Comparison of ENCODE assay signal across 30 cellular contexts in the genomic region with DNA sequence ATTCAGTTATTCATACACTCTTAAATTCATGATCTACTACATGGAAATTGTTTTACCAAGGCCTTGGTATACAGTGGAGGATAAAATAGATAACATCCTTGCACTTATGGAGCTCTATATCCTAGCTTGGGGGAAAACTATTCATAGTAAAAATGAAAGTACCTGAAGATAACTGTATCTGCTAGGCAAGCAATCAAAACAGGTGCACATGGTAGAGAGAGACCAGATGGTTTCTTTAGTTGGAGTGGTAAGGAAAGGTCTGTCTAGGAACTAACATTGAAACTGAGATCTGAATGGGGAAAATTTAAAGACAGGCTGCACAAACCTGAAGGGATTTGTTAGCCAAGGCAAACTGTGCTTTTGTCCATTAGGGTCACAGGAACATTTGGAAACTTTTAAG. TPM values are rescaled to one million over a fixed set of nuclear protein-coding genes. Genes with fewer than 3 reads are reported as not detected.
DNase-seq lines count a peak whose midpoint lies in the region; ATAC-seq, FAIRE-seq and TF ChIP-seq lines count a peak whose summit lies in the region.
"Had no signal": no experiment of that assay in that cellular context is flagged by ENCODE, and none has a peak within 500 bp of the region (broad histone marks: within the 10 kb centered on the region; RNA-seq: fewer than 3 reads in every experiment).

No MANE protein-coding gene starts in this region.

- no peaks in the 10 kb centered on the region for H3K4me1 Mint-ChIP-seq in activated CD4-positive, alpha-beta memory T cell treated with anti-CD3 and anti-CD28 coated beads, Interleukin-2, amount 10 ng/mL, durations not matched to agents 7 days and 5 days
- H3K4me1 Mint-ChIP-seq: GM23338 had no signal

- H3K4me1 ChIP-seq in KMS-11 (ENCODE audit: low read depth, poor library complexity, severe bottlenecking) (peaks cover 16% of the 10 kb centered on the region), GM12878 (ENCODE audit: control insufficient read depth, insufficient read depth, low read length) (no peaks in the 10 kb centered on the region), BE2C (peaks cover 6% of the 10 kb centered on the region; the same call in 1 of the 2 replicates)
- H3K4me1 ChIP-seq: Caco-2, colonic mucosa had no signal

- H3K27ac ChIP-seq in KMS-11 (no peak overlapping the region; the same call in 1 of the 2 replicates), GM12878 (ENCODE audit: control insufficient read depth, insufficient read depth) (no peak overlapping the region)
- H3K27ac ChIP-seq: colonic mucosa had no signal

- no peaks in the 10 kb centered on the region for H3K27me3 ChIP-seq in KMS-11 (ENCODE audit: insufficient read depth, low read depth)
- no peaks in the 10 kb centered on the region; a peak in 1 of 4 replicates for H3K27me3 ChIP-seq in GM12878 (replicated peaks in 1 of 2; ENCODE audit: control insufficient read depth in 2 of 2, insufficient read depth in 2 of 2, low read length in 1 of 2)
- H3K27me3 ChIP-seq in BE2C: no peaks in the 10 kb centered on the region
- H3K27me3 ChIP-seq: colonic mucosa had no signal

- no peaks in the 10 kb centered on the region for H3K9me3 ChIP-seq in GM12878 (replicated peaks; ENCODE audit: control insufficient read depth, insufficient read depth, low read length)
- H3K9me3 ChIP-seq in BE2C: no peaks in the 10 kb centered on the region; the same call in 1 of the 2 replicates
- H3K9me3 ChIP-seq: Caco-2, colonic mucosa had no signal

- H3K36me3 ChIP-seq in KMS-11 (ENCODE audit: insufficient read depth): no peaks in the 10 kb centered on the region
- H3K36me3 ChIP-seq in GM12878 (ENCODE audit: control insufficient read depth in 2 of 2, insufficient read depth in 2 of 2, low read length in 1 of 2): no peaks in the 10 kb centered on the region
- no peaks in the 10 kb centered on the region for H3K36me3 ChIP-seq in BE2C
- H3K36me3 ChIP-seq: colonic mucosa had no signal

- POLR2A ChIA-PET in GM12878 (lab: Charles Lee): no interaction called here
- POLR2A ChIA-PET in activated CD4-positive, alpha-beta memory T cell treated with anti-CD3 and anti-CD28 coated beads, Interleukin-2, amount 10 ng/mL, durations not matched to agents 7 days and 5 days (lab: Charles Lee): no interaction called here

- ATAC-seq in GM18907 (IDR thresholded peaks at IDR 0.05; ENCODE audit: unreplicated experiment) (peak; percentile 52), GM21360 (IDR thresholded peaks at IDR 0.05; ENCODE audit: unreplicated experiment) (peak; percentile 59), GM12878 (peak; percentile 53), HG02642 (IDR thresholded peaks at IDR 0.05; ENCODE audit: poor library complexity, unreplicated experiment) (no peak)
- ATAC-seq: activated naive CD4-positive, alpha-beta T cell treated with anti-CD3 and anti-CD28 coated beads, Interleukin-2, amount 50 U/mL, for 72 hours; GM23338; left ventricle myocardium superior; right cardiac atrium had no signal

- no peak for TF ChIP-seq RAD21 in GM12878 (IDR thresholded peaks at IDR 0.05; ENCODE audit: insufficient read depth, low read depth, low read length)

- no peak for TF ChIP-seq POLR2A in GM12878 (IDR thresholded peaks at IDR 0.05; ENCODE audit: low read depth, low read length)

- FAIRE-seq in GM12878 (lab: Jason Lieb, UNC): no peak
- FAIRE-seq: GM18507 had no signal

- no peaks in the 10 kb centered on the region for H3K36me3 Mint-ChIP-seq in activated CD4-positive, alpha-beta memory T cell treated with anti-CD3 and anti-CD28 coated beads, Interleukin-2, amount 10 ng/mL, durations not matched to agents 7 days and 5 days (ENCODE audit: low read depth)
- H3K36me3 Mint-ChIP-seq: activated naive CD4-positive, alpha-beta T cell treated with anti-CD3 and anti-CD28 coated beads, Interleukin-2, amount 50 U/mL, for 72 hours had no signal

- H3K79me2 ChIP-seq in KMS-11 (ENCODE audit: insufficient read depth, low read depth) (no peaks in the 10 kb centered on the region), GM12878 (ENCODE audit: control insufficient read depth, insufficient read depth, low read length) (no peaks in the 10 kb centered on the region)

- DNase-seq in GM12878 (ENCODE audit: low read depth, low spot score) (no peak), BE2C (no peak)
- DNase-seq in activated CD4-positive, alpha-beta memory T cell treated with anti-CD3 and anti-CD28 coated beads, Interleukin-2, amount 10 ng/mL, durations not matched to agents 7 days and 5 days: no peak
- DNase-seq: activated CD4-positive, alpha-beta T cell treated with anti-CD3 and anti-CD28 coated beads, Interleukin-2, amount 50 U/mL, for 4 hours; activated CD4-positive, CD25-positive, alpha-beta regulatory T cell; activated CD8-positive, alpha-beta memory T cell treated with anti-CD3 and anti-CD28 coated beads, Interleukin-2, amount 50 U/mL, for 4 hours; C1 segment of cervical spinal cord; Caco-2; colonic mucosa; DND-41; effector memory CD4-positive, alpha-beta T cell; HFFc6; islet precursor cell; KBM-7; left ventricle myocardium superior; NCI-H1417; NCI-H2081 treated with DMSO at 0.1 percent for 48 hours; NCI-H510A treated with DMSO at 0.1 percent for 48 hours; posterior cingulate gyrus; right cardiac atrium; stimulated activated CD4-positive, alpha-beta T cell treated with anti-CD3 and anti-CD28 coated beads, Interleukin-2, amount 100 ng/mL, for 48 hours; T-helper 1 cell; trophoblast cell had no signal

- no peak overlapping the region for H3K9ac ChIP-seq in KMS-11
- no peak overlapping the region for H3K9ac ChIP-seq in GM12878 (ENCODE audit: control insufficient read depth, insufficient read depth, low read length)

- H3K27me3 Mint-ChIP-seq in activated CD4-positive, alpha-beta memory T cell treated with anti-CD3 and anti-CD28 coated beads, Interleukin-2, amount 10 ng/mL, durations not matched to agents 7 days and 5 days: peaks cover 4% of the 10 kb centered on the region

- no peaks in the 10 kb centered on the region for H4K20me1 ChIP-seq in KMS-11 (ENCODE audit: insufficient read depth)
- H4K20me1 ChIP-seq in GM12878 (ENCODE audit: control insufficient read depth, insufficient read depth): no peaks in the 10 kb centered on the region

- peak overlapping the region; percentile 14; the same call in 1 of the 2 replicates for H3K4me2 ChIP-seq in KMS-11
- no peak overlapping the region for H3K4me2 ChIP-seq in GM12878 (ENCODE audit: control insufficient read depth, insufficient read depth)
- H3K4me2 ChIP-seq: GM23338 had no signal

- RAD21 ChIA-PET in GM12878 (lab: Charles Lee; ENCODE audit: unreplicated experiment): no interaction called here

- no peak overlapping the region for H3K4me3 ChIP-seq in KMS-11 (IDR thresholded peaks at IDR 0.05; ENCODE audit: insufficient read depth, low read depth, low read length)
- H3K4me3 ChIP-seq in GM12878: no peak overlapping the region
- no peak overlapping the region for H3K4me3 ChIP-seq in BE2C (ENCODE audit: low read depth, low read length)
- H3K4me3 ChIP-seq: colonic mucosa, GM23338 had no signal

- TF ChIP-seq CTCF in KMS-11 (conservative IDR thresholded peaks at IDR 0.05; ENCODE audit: low read depth, low read length) (no peak), GM12878 (IDR thresholded peaks at IDR 0.05 in 2 of 3, conservative IDR thresholded peaks at IDR 0.05 in 1 of 3; ENCODE audit: control insufficient read depth in 2 of 3, extremely low read depth in 1 of 3, insufficient read depth in 1 of 3, low read depth in 3 of 3, low read length in 3 of 3) (no peak), BE2C (IDR thresholded peaks at IDR 0.05; ENCODE audit: low read depth, low read length) (no peak)

- BruUV-seq in GM12878 (replicated peaks; lab: Mats Ljungman, UMichigan): no TSS peak

- SMC1A ChIA-PET in GM12878 (lab: Charles Lee; ENCODE audit: uncharacterized antibody, unreplicated experiment): no interaction called here

- CTCF ChIA-PET in GM12878 (lab: Yijun Ruan, JAX): no interaction called here
- CTCF ChIA-PET in activated CD4-positive, alpha-beta memory T cell treated with anti-CD3 and anti-CD28 coated beads, Interleukin-2, amount 10 ng/mL, durations not matched to agents 7 days and 5 days (lab: Charles Lee): no interaction called here

- intact Hi-C loops in GM12878 (cut with micrococcal nuclease; ENCODE audit: unreplicated experiment): no loop called here

- no peak overlapping the region for H3K27ac Mint-ChIP-seq in activated CD4-positive, alpha-beta memory T cell treated with anti-CD3 and anti-CD28 coated beads, Interleukin-2, amount 10 ng/mL, durations not matched to agents 7 days and 5 days
- H3K27ac Mint-ChIP-seq: activated naive CD4-positive, alpha-beta T cell treated with anti-CD3 and anti-CD28 coated beads, Interleukin-2, amount 50 U/mL, for 72 hours; GM23338; HFFc6 had no signal

- H2AFZ ChIP-seq in KMS-11 (ENCODE audit: low read depth): no peak overlapping the region
- no peak overlapping the region for H2AFZ ChIP-seq in GM12878 (ENCODE audit: control insufficient read depth, low read depth, low read length)
- H2AFZ ChIP-seq: GM23338 had no signal

- in situ Hi-C loops in GM12878 (cut with MboI): no loop called here

- no peak for TF ChIP-seq EP300 in GM12878 (IDR thresholded peaks at IDR 0.05; ENCODE audit: borderline replicate concordance in 1 of 2, control insufficient read depth in 1 of 2, low read depth in 2 of 2, low read length in 2 of 2)

- H3K9me3 Mint-ChIP-seq in activated CD4-positive, alpha-beta memory T cell treated with anti-CD3 and anti-CD28 coated beads, Interleukin-2, amount 10 ng/mL, durations not matched to agents 7 days and 5 days: no peaks in the 10 kb centered on the region
- H3K9me3 Mint-ChIP-seq: activated naive CD4-positive, alpha-beta T cell treated with anti-CD3 and anti-CD28 coated beads, Interleukin-2, amount 50 U/mL, for 72 hours had no signal

- no peak overlapping the region for H3K4me3 Mint-ChIP-seq in activated CD4-positive, alpha-beta memory T cell treated with anti-CD3 and anti-CD28 coated beads, Interleukin-2, amount 10 ng/mL, durations not matched to agents 7 days and 5 days
- H3K4me3 Mint-ChIP-seq: GM23338, HFFc6 had no signal

RNA-seq across cellular contexts. Expression of gene SLCO4C1, which starts 11.1 kb away (rescaled TPM):
- 0.17 and 0.19 TPM in 2 replicates for total RNA-seq in GM12878 (2013; cell fraction: nucleolus; rRNA removed)
- total RNA-seq in GM12878 (2014; rRNA removed) (0.93 and 0.96 TPM in 2 replicates), GM12878 (2014; rRNA removed; fragmentation: Illumina TruSeq; extraction: Trizol) (0.81 and 0.92 TPM in 2 replicates), GM12878 (2021) (0.72 and 0.87 TPM in 2 replicates)
- 0.20 TPM for polyA plus RNA-seq in GM12878 (2011; ENCODE audit: low read depth)
- polyA plus RNA-seq in GM12878 (2011; rRNA removed) (3.9 and 5.8 TPM in 2 replicates), GM12878 (2014; fragmentation: Illumina TruSeq; extraction: Trizol) (0.85 and 1.0 TPM in 2 replicates), GM12878 (2014; fragmentation: Nextera tagmentation; extraction: Ambion mirVana) (under 1 TPM; 0.14 to 0.20 TPM), GM12878 (2014; rRNA removed) (0.58 and 0.85 TPM in 2 replicates), GM12878 (2016; fragmentation: Nextera tagmentation; extraction: Ambion mirVana) (under 1 TPM; 0.12 to 0.14 TPM)
- polyA plus RNA-seq in GM12878 (2011; cell fraction: cytosol; rRNA removed): 1.7 TPM in 2 replicates
- 1.4 and 1.7 TPM in 2 replicates for polyA plus RNA-seq in GM12878 (2011; cell fraction: nucleus; rRNA removed)
- 0.34 and 0.56 TPM in 2 replicates for polyA plus RNA-seq in GM12878 (2012)
- polyA minus RNA-seq in GM12878 (2011; rRNA and poly(A)+ RNA removed): 3.9 and 4.5 TPM in 2 replicates
- 1.6 and 3.0 TPM in 2 replicates for polyA minus RNA-seq in GM12878 (2011; cell fraction: cytosol; rRNA and poly(A)+ RNA removed)
- polyA minus RNA-seq in GM12878 (2011; cell fraction: nucleus; rRNA and poly(A)+ RNA removed): 2.4 and 3.6 TPM in 2 replicates
- polyA plus RNA-seq in BE2C (2012; ENCODE audit: insufficient read depth, insufficient read length, low read depth): 0.29 TPM
- 1 to 10 TPM; 3.6 TPM for total RNA-seq in activated CD4-positive, alpha-beta memory T cell treated with anti-CD3 and anti-CD28 coated beads, Interleukin-2, amount 10 ng/mL, durations not matched to agents 7 days and 5 days
- total RNA-seq: HFFc6 had no signal
